In the genomic region with DNA sequence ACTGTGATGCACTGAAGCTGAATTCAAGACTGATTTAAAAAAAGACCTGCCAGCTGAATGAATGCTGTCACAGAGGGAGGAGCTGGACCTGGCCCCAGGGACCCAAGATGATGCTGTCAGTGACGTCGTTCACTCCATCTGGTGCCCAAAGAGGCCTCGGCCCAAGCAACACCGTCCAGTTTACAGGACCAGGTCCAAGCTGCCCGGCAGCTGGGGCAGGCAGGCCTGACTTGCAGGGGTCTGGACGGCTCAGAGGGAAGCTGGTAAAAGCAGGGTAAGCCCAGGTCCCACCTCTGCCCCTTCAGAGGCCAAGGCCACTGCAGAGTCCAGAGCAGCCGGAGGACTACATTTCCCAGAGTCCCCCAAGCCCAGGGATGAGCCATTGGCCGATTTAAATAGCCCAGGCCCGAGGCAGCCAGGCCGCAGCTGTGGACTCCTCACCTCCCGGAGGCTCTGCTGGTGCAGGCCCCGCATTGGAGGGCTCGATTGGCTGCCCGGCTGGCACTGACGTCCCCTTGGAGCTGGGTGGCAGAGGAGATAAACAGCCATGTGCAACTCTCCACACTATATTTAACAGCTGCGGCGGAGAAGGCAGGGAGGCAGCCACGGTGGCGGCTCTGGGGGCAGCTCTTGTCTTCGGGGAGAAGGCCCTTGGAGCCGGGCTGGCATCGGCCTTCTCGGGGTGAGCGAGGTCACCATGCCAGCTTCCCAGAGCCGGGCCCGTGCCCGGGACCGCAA, we compare ENCODE assay signal across 8 cellular contexts. TPM values are rescaled to one million over a fixed set of nuclear protein-coding genes. Genes with fewer than 3 reads are reported as not detected.
DNase-seq lines count a peak whose midpoint lies in the region; ATAC-seq and TF ChIP-seq lines count a peak whose summit lies in the region.

A gene (plus strand): TSS at position 423 of the 738 bp plus-strand sequence. CDS start 275 bp downstream, at position 698.

- no peaks in the 10 kb centered on the region for H3K36me3 ChIP-seq in adrenal gland (replicated peaks in 1 of 2)

- no peak for ATAC-seq in activated naive CD8-positive, alpha-beta T cell treated with anti-CD3 and anti-CD28 coated beads, Interleukin-2, amount 50 U/mL, for 24 hours
- ATAC-seq in GM18498 (IDR thresholded peaks at IDR 0.05; ENCODE audit: unreplicated experiment) (no peak), HG03521 (IDR thresholded peaks at IDR 0.05; ENCODE audit: unreplicated experiment) (no peak)

- intact Hi-C loops in adrenal gland (cut with DNase I), result no loop called here

- H3K27ac Mint-ChIP-seq in activated naive CD8-positive, alpha-beta T cell, result no peak within 1 kb of the TSS
- no peak within 1 kb of the TSS for H3K27ac Mint-ChIP-seq in activated naive CD8-positive, alpha-beta T cell treated with anti-CD3 and anti-CD28 coated beads, Interleukin-2, amount 50 U/mL, for 24 hours

- no peaks in the 10 kb centered on the region for H3K27me3 Mint-ChIP-seq in activated naive CD8-positive, alpha-beta T cell
- no peaks in the 10 kb centered on the region for H3K27me3 Mint-ChIP-seq in activated naive CD8-positive, alpha-beta T cell treated with anti-CD3 and anti-CD28 coated beads, Interleukin-2, amount 50 U/mL, for 24 hours

- no peaks in the 10 kb centered on the region for H3K9me3 Mint-ChIP-seq in activated naive CD8-positive, alpha-beta T cell (ENCODE audit: low read depth)
- no peaks in the 10 kb centered on the region for H3K9me3 Mint-ChIP-seq in activated naive CD8-positive, alpha-beta T cell treated with anti-CD3 and anti-CD28 coated beads, Interleukin-2, amount 50 U/mL, for 24 hours

- TF ChIP-seq CTCF in adrenal gland (IDR thresholded peaks at IDR 0.05), result no peak

- no peaks in the 10 kb centered on the region for H3K27me3 ChIP-seq in adrenal gland

- TF ChIP-seq POLR2A in adrenal gland (IDR thresholded peaks at IDR 0.05), result peak in 1 of 2 donors; percentile 71

- 23 to 33% (median 31%) methylated on average over 25 to 28 of the region's 28 CpGs; no CpG with 5 or more reads in 1 of the 4 donors for WGBS in adrenal gland, 4 donors

- H3K36me3 Mint-ChIP-seq in activated naive CD8-positive, alpha-beta T cell, result no peaks in the 10 kb centered on the region
- H3K36me3 Mint-ChIP-seq in activated naive CD8-positive, alpha-beta T cell treated with anti-CD3 and anti-CD28 coated beads, Interleukin-2, amount 50 U/mL, for 24 hours (ENCODE audit: low read depth), result no peaks in the 10 kb centered on the region

- H3K9me3 ChIP-seq in adrenal gland (replicated peaks in 1 of 3), result no peaks in the 10 kb centered on the region

- peak within 1 kb of the TSS in 2 of 4 donors; percentile 43 to 61 for H3K4me3 ChIP-seq in adrenal gland

- peaks cover 2% of the 10 kb centered on the region for H3K4me1 Mint-ChIP-seq in activated naive CD8-positive, alpha-beta T cell (ENCODE audit: low read depth)
- no peaks in the 10 kb centered on the region for H3K4me1 Mint-ChIP-seq in activated naive CD8-positive, alpha-beta T cell treated with anti-CD3 and anti-CD28 coated beads, Interleukin-2, amount 50 U/mL, for 24 hours

- H3K27ac ChIP-seq in adrenal gland, result peak within 1 kb of the TSS; percentile 57 to 94 (median 81)

- peak within 1 kb of the TSS; percentile 10 for H3K4me3 Mint-ChIP-seq in activated naive CD8-positive, alpha-beta T cell
- H3K4me3 Mint-ChIP-seq in activated naive CD8-positive, alpha-beta T cell treated with anti-CD3 and anti-CD28 coated beads, Interleukin-2, amount 50 U/mL, for 24 hours, result no peak within 1 kb of the TSS

- DNase-seq in activated naive CD8-positive, alpha-beta T cell treated with anti-CD3 and anti-CD28 coated beads, Interleukin-2, amount 50 U/mL, for 24 hours, result no peak
- DNase-seq in adrenal gland (peak; percentile 76 to 92 (median 87)), hepatic stellate cell (ENCODE audit: low spot score) (peak; percentile 80), retina (peak; percentile 93), DMS79 treated with DMSO at 0.1 percent for 48 hours (lab: John Stamatoyannopoulos, UW) (no peak)

- peaks cover 6 to 13% of the 10 kb centered on the region in 2 donors for H3K4me1 ChIP-seq in adrenal gland (replicated peaks in 1 of 2)

RNA-seq across cellular contexts. Expression of the gene that starts here (rescaled TPM):
- total RNA-seq in adrenal gland, result 10 to 100 TPM; 11.1 to 31.4 (median 17.9) TPM
- 10 to 100 TPM in 1 of 3 donors, 1 to 10 TPM in 2; 4.8 to 13.2 (median 10.0) TPM for polyA plus RNA-seq in adrenal gland

Comparison
In these comparisons a context has a peak if more than half of its experiments do, and no peak if none do; other contexts are left out.
1. DNase-seq: peak in adrenal gland (7 of 7), hepatic stellate cell (single experiment) and retina (single experiment); none in activated naive CD8-positive, alpha-beta T cell treated with anti-CD3 and anti-CD28 coated beads, Interleukin-2, amount 50 U/mL, for 24 hours (single experiment) and DMS79 treated with DMSO at 0.1 percent for 48 hours (single experiment).